Comparison of ENCODE assay signal across 19 cellular contexts in genomic region chr3:13715167-13715954, GRCh38.
DNase-seq lines count a peak whose midpoint lies in the region; ATAC-seq and TF ChIP-seq lines count a peak whose summit lies in the region.
"Had no signal": no experiment of that assay in that cellular context is flagged by ENCODE, and none has a peak within 500 bp of the region (broad histone marks: within the 10 kb centered on the region; RNA-seq: fewer than 3 reads in every experiment).

No MANE protein-coding gene starts in this region.

- H3K4me3 Mint-ChIP-seq in activated T-cell treated with anti-CD3 and anti-CD28 coated beads, Interleukin-2, amount 50 U/mL, for 24 hours: no peak overlapping the region
- no peak overlapping the region for H3K4me3 Mint-ChIP-seq in activated T-cell treated with anti-CD3 and anti-CD28 coated beads, Interleukin-2, amount 50 U/mL, for 4 hours
- H3K4me3 Mint-ChIP-seq in activated CD8-positive, alpha-beta memory T cell treated with anti-CD3 and anti-CD28 coated beads, Interleukin-2, amount 10 ng/mL, durations not matched to agents 7 days and 5 days: no peak overlapping the region
- H3K4me3 Mint-ChIP-seq: stimulated activated naive CD8-positive, alpha-beta T cell treated with anti-CD3 and anti-CD28 coated beads, Interleukin-15, Interleukin-2, amounts not matched to agents 100 ng/mL and 50 ng/mL, for 24 hours had no signal

- no peaks in the 10 kb centered on the region for H3K4me1 Mint-ChIP-seq in activated T-cell treated with anti-CD3 and anti-CD28 coated beads, Interleukin-2, amount 50 U/mL, for 24 hours (ENCODE audit: low read depth)
- no peaks in the 10 kb centered on the region for H3K4me1 Mint-ChIP-seq in activated T-cell treated with anti-CD3 and anti-CD28 coated beads, Interleukin-2, amount 50 U/mL, for 4 hours (ENCODE audit: low read depth)
- no peaks in the 10 kb centered on the region for H3K4me1 Mint-ChIP-seq in activated CD8-positive, alpha-beta memory T cell treated with anti-CD3 and anti-CD28 coated beads, Interleukin-2, amount 10 ng/mL, durations not matched to agents 7 days and 5 days

- no peak for TF ChIP-seq POLR2A in right lobe of liver (IDR thresholded peaks at IDR 0.05)

- CTCF ChIA-PET in activated CD8-positive, alpha-beta memory T cell treated with anti-CD3 and anti-CD28 coated beads, Interleukin-2, amount 10 ng/mL, durations not matched to agents 7 days and 5 days (lab: Charles Lee): no interaction called here

- H3K27me3 ChIP-seq in right lobe of liver: no peaks in the 10 kb centered on the region
- no peaks in the 10 kb centered on the region for H3K27me3 ChIP-seq in upper lobe of right lung
- H3K27me3 ChIP-seq in BE2C: no peaks in the 10 kb centered on the region
- H3K27me3 ChIP-seq: BLaER1 treated with 17β-estradiol and CSF1 and Interleukin-3, amounts not matched to agents 10 nM and 100 nM; heart left ventricle; pancreas; upper lobe of left lung had no signal

- DNase-seq in activated T-cell treated with anti-CD3 and anti-CD28 coated beads, Interleukin-2, amount 50 U/mL, for 24 hours: peak; percentile 20
- DNase-seq in activated T-cell treated with anti-CD3 and anti-CD28 coated beads, Interleukin-2, amount 50 U/mL, for 4 hours: no peak
- peak; percentile 37 for DNase-seq in activated CD8-positive, alpha-beta memory T cell treated with anti-CD3 and anti-CD28 coated beads, Interleukin-2, amount 10 ng/mL, durations not matched to agents 7 days and 5 days
- DNase-seq in right lobe of liver (peak; percentile 3 to 26 (median 14)), upper lobe of right lung (peak; percentile 36), EL (no peak), NCI-H1105 treated with DMSO at 0.1 percent for 48 hours (lab: John Stamatoyannopoulos, UW) (no peak), BE2C (no peak)
- DNase-seq: GF-D8, NCI-H1417, NCI-H510A treated with DMSO at 0.1 percent for 48 hours, SW 1271 had no signal

- H3K4me1 ChIP-seq in right lobe of liver (no peaks in the 10 kb centered on the region), upper lobe of right lung (no peaks in the 10 kb centered on the region), BE2C (no peaks in the 10 kb centered on the region)
- H3K4me1 ChIP-seq: BLaER1 treated with 17β-estradiol and CSF1 and Interleukin-3, amounts not matched to agents 10 nM and 100 nM; heart left ventricle; pancreas; upper lobe of left lung had no signal

- intact Hi-C loops in right lobe of liver (cut with DNase I) (no loop called here), upper lobe of right lung (cut with DNase I) (no loop called here)

- H3K27ac ChIP-seq in right lobe of liver (no peak overlapping the region), upper lobe of right lung (no peak overlapping the region)
- H3K27ac ChIP-seq: BLaER1 treated with 17β-estradiol and CSF1 and Interleukin-3, amounts not matched to agents 10 nM and 100 nM; heart left ventricle; pancreas; upper lobe of left lung had no signal

- no peak overlapping the region for H3K4me3 ChIP-seq in right lobe of liver
- H3K4me3 ChIP-seq in upper lobe of right lung: no peak overlapping the region
- no peak overlapping the region for H3K4me3 ChIP-seq in BE2C (ENCODE audit: low read depth, low read length)
- H3K4me3 ChIP-seq: BLaER1 treated with 17β-estradiol and CSF1 and Interleukin-3, amounts not matched to agents 10 nM and 100 nM; GM12878; heart left ventricle; pancreas; upper lobe of left lung had no signal

- TF ChIP-seq CTCF in right lobe of liver (IDR thresholded peaks at IDR 0.05) (no peak), upper lobe of right lung (IDR thresholded peaks at IDR 0.05) (no peak), BE2C (IDR thresholded peaks at IDR 0.05; ENCODE audit: low read depth, low read length) (no peak)

- ATAC-seq in activated T-cell treated with anti-CD3 and anti-CD28 coated beads, Interleukin-2, amount 50 U/mL, for 4 hours: no peak
- ATAC-seq in activated CD8-positive, alpha-beta memory T cell treated with anti-CD3 and anti-CD28 coated beads, Interleukin-2, amount 10 ng/mL, durations not matched to agents 7 days and 5 days: no peak
- ATAC-seq in right lobe of liver: no peak
- no peak for ATAC-seq in upper lobe of right lung
- ATAC-seq: GM12878, HCT116, heart left ventricle, pancreas had no signal

- H3K36me3 Mint-ChIP-seq in activated T-cell treated with anti-CD3 and anti-CD28 coated beads, Interleukin-2, amount 50 U/mL, for 24 hours (ENCODE audit: low read depth): no peaks in the 10 kb centered on the region
- H3K36me3 Mint-ChIP-seq in activated T-cell treated with anti-CD3 and anti-CD28 coated beads, Interleukin-2, amount 50 U/mL, for 4 hours (ENCODE audit: insufficient read depth): no peaks in the 10 kb centered on the region
- no peaks in the 10 kb centered on the region for H3K36me3 Mint-ChIP-seq in activated CD8-positive, alpha-beta memory T cell treated with anti-CD3 and anti-CD28 coated beads, Interleukin-2, amount 10 ng/mL, durations not matched to agents 7 days and 5 days

- WGBS in right lobe of liver (ENCODE audit: insufficient coverage, low coverage, low lambda C conversion rate, missing lambda C conversion rate): 75% methylated on average over 2 of the region's 4 CpGs

- peaks cover 19% of the 10 kb centered on the region for H3K9me3 Mint-ChIP-seq in activated T-cell treated with anti-CD3 and anti-CD28 coated beads, Interleukin-2, amount 50 U/mL, for 24 hours
- H3K9me3 Mint-ChIP-seq in activated T-cell treated with anti-CD3 and anti-CD28 coated beads, Interleukin-2, amount 50 U/mL, for 4 hours: no peaks in the 10 kb centered on the region
- H3K9me3 Mint-ChIP-seq in activated CD8-positive, alpha-beta memory T cell treated with anti-CD3 and anti-CD28 coated beads, Interleukin-2, amount 10 ng/mL, durations not matched to agents 7 days and 5 days (ENCODE audit: low read depth): no peaks in the 10 kb centered on the region

- no peak overlapping the region for H3K27ac Mint-ChIP-seq in activated T-cell treated with anti-CD3 and anti-CD28 coated beads, Interleukin-2, amount 50 U/mL, for 24 hours
- H3K27ac Mint-ChIP-seq in activated CD8-positive, alpha-beta memory T cell treated with anti-CD3 and anti-CD28 coated beads, Interleukin-2, amount 10 ng/mL, durations not matched to agents 7 days and 5 days: no peak overlapping the region
- H3K27ac Mint-ChIP-seq: stimulated activated naive CD8-positive, alpha-beta T cell treated with anti-CD3 and anti-CD28 coated beads, Interleukin-15, Interleukin-2, amounts not matched to agents 100 ng/mL and 50 ng/mL, for 24 hours had no signal

- H3K27me3 Mint-ChIP-seq in activated T-cell treated with anti-CD3 and anti-CD28 coated beads, Interleukin-2, amount 50 U/mL, for 24 hours: peaks cover under 1% of the 10 kb centered on the region
- no peaks in the 10 kb centered on the region for H3K27me3 Mint-ChIP-seq in activated T-cell treated with anti-CD3 and anti-CD28 coated beads, Interleukin-2, amount 50 U/mL, for 4 hours (ENCODE audit: low read depth)
- no peaks in the 10 kb centered on the region for H3K27me3 Mint-ChIP-seq in activated CD8-positive, alpha-beta memory T cell treated with anti-CD3 and anti-CD28 coated beads, Interleukin-2, amount 10 ng/mL, durations not matched to agents 7 days and 5 days

- H3K36me3 ChIP-seq in right lobe of liver (no peaks in the 10 kb centered on the region), upper lobe of right lung (no peaks in the 10 kb centered on the region), BE2C (no peaks in the 10 kb centered on the region)
- H3K36me3 ChIP-seq: BLaER1 treated with 17β-estradiol and CSF1 and Interleukin-3, amounts not matched to agents 10 nM and 100 nM; heart left ventricle; pancreas; upper lobe of left lung had no signal

- H3K9me3 ChIP-seq in right lobe of liver (no peaks in the 10 kb centered on the region), upper lobe of right lung (no peaks in the 10 kb centered on the region), BE2C (no peaks in the 10 kb centered on the region)
- H3K9me3 ChIP-seq: heart left ventricle, pancreas, upper lobe of left lung had no signal

Comparison
In these comparisons a context has a peak if more than half of its experiments do, and no peak if none do; other contexts are left out.
1. DNase-seq: peak in activated T-cell treated with anti-CD3 and anti-CD28 coated beads, Interleukin-2, amount 50 U/mL, for 24 hours (single experiment), activated CD8-positive, alpha-beta memory T cell treated with anti-CD3 and anti-CD28 coated beads, Interleukin-2, amount 10 ng/mL, durations not matched to agents 7 days and 5 days (single experiment), right lobe of liver (3 of 3) and upper lobe of right lung (single experiment); none in activated T-cell treated with anti-CD3 and anti-CD28 coated beads, Interleukin-2, amount 50 U/mL, for 4 hours (single experiment), EL (single experiment), NCI-H1105 treated with DMSO at 0.1 percent for 48 hours (single experiment) and BE2C (single experiment).